Comparison of ENCODE assay signal across 8 cellular contexts in genomic region chr6:30489081-30490030, GRCh38. TPM values are rescaled to one million over a fixed set of nuclear protein-coding genes. Genes with fewer than 3 reads are reported as not detected.
DNase-seq lines count a peak whose midpoint lies in the region; ATAC-seq and TF ChIP-seq lines count a peak whose summit lies in the region.

TSS of gene HLA-E (plus strand) at chr6:30489509. CDS start at chr6:30489532, 23 bp downstream.

- H2AFZ ChIP-seq in OCI-LY7 (ENCODE audit: low read length) = peak within 1 kb of the TSS; percentile 98; the same call in 1 of the 2 replicates

- H3K27ac Mint-ChIP-seq in Caco-2 (ENCODE audit: unreplicated experiment) = peak within 1 kb of the TSS; percentile 91

- ATAC-seq in GM21367 (IDR thresholded peaks at IDR 0.05; ENCODE audit: unreplicated experiment) = peak; percentile 65

- H3K36me3 ChIP-seq in Caco-2 (ENCODE audit: control insufficient read depth, insufficient read depth, low read length) (peaks cover 3% of the 10 kb centered on the region), OCI-LY7 (ENCODE audit: insufficient read depth, low read length) (peaks cover 27% of the 10 kb centered on the region)

- peak within 1 kb of the TSS; percentile 85 for H3K4me3 Mint-ChIP-seq in Caco-2 (ENCODE audit: unreplicated experiment)

- CTCF ChIA-PET in Caco-2 (lab: Charles Lee) (no interaction called here), OCI-LY7 (lab: Charles Lee; ENCODE audit: unreplicated experiment) (no interaction called here)

- H3K4me3 ChIP-seq in Caco-2 (ENCODE audit: low read depth, low read length) (peak within 1 kb of the TSS; percentile 88), OCI-LY7 (ENCODE audit: low read depth, low read length, poor library complexity, severe bottlenecking) (peak within 1 kb of the TSS; percentile 97), epithelial cell of proximal tubule (ENCODE audit: low read depth, low read length) (peak within 1 kb of the TSS; percentile 98)

- H3K4me1 ChIP-seq in Caco-2 (no peaks in the 10 kb centered on the region), OCI-LY7 (ENCODE audit: insufficient read depth, low read length, poor library complexity, severe bottlenecking) (peaks cover 16% of the 10 kb centered on the region)

- TF ChIP-seq CTCF in Caco-2 (IDR thresholded peaks at IDR 0.05; ENCODE audit: insufficient read depth in 1 of 2, low read depth in 1 of 2, low read length in 1 of 2, severe bottlenecking in 1 of 2, unreplicated experiment in 1 of 2) = no peak
- TF ChIP-seq CTCF in OCI-LY7 (conservative IDR thresholded peaks at IDR 0.05; ENCODE audit: low read length) = no peak
- no peak for TF ChIP-seq CTCF in epithelial cell of proximal tubule (conservative IDR thresholded peaks at IDR 0.05; ENCODE audit: low read depth, low read length)

- H4K20me1 ChIP-seq in OCI-LY7 (ENCODE audit: insufficient read depth, low read length) = peaks cover 8% of the 10 kb centered on the region; the same call in 1 of the 2 replicates

- peak within 1 kb of the TSS; percentile 75 for H3K27ac ChIP-seq in OCI-LY7 (ENCODE audit: low read depth, low read length, poor library complexity, severe bottlenecking)

- intact Hi-C loops in Caco-2 (cut with micrococcal nuclease; ENCODE audit: unreplicated experiment) = no loop called here
- intact Hi-C loops in OCI-LY7 (cut with micrococcal nuclease; ENCODE audit: unreplicated experiment) = loop anchor here (1.0 to 2.0 kb wide), 2 partner anchors 19 to 27 kb away; no protein-coding TSS in a partner anchor

- POLR2A ChIA-PET in Caco-2 (lab: Charles Lee) (no interaction called here), OCI-LY7 (lab: Charles Lee) (no interaction called here)

- peak within 1 kb of the TSS; percentile 83 for H3K4me2 ChIP-seq in OCI-LY7 (ENCODE audit: low read length)

- H3K27me3 Mint-ChIP-seq in Caco-2 (ENCODE audit: insufficient read depth, unreplicated experiment) = no peaks in the 10 kb centered on the region

- BruUV-seq in Caco-2 (replicated peaks; lab: Mats Ljungman, UMichigan) (TSS peak; percentile 59), OCI-LY7 (replicated peaks; lab: Mats Ljungman, UMichigan) (TSS peak; percentile 66)

- H3K36me3 Mint-ChIP-seq in Caco-2 (ENCODE audit: insufficient read depth, unreplicated experiment) = peaks cover 31% of the 10 kb centered on the region

- H3K27me3 ChIP-seq in Caco-2 (replicated peaks; ENCODE audit: control insufficient read depth, insufficient read depth, low read length) = no peaks in the 10 kb centered on the region

- DNase-seq in Caco-2 (peak; percentile 91 to 95), HUDEP-2 (lab: John Stamatoyannopoulos, UW; ENCODE audit: unreplicated experiment in 76 of 76) (peak in 73 of 76 experiments; percentile 62 to 98 (median 89)), OCI-LY7 (ENCODE audit: low spot score) (peak; percentile 99), activated T-cell treated with anti-CD3 and anti-CD28 coated beads for 48 hours (ENCODE audit: low read depth) (peak; percentile 76), epithelial cell of proximal tubule (ENCODE audit: low read depth) (peak; percentile 97), mucosa of gallbladder (ENCODE audit: low spot score) (peak; percentile 98)
- peak; percentile 75 to 85 for DNase-seq in stimulated activated CD8-positive, alpha-beta memory T cell treated with anti-CD3 and anti-CD28 coated beads, Interleukin-4, amount 100 ng/mL, for 4 hours (ENCODE audit: low read depth in 2 of 2, low spot score in 1 of 2)

- no peaks in the 10 kb centered on the region for H3K9me3 ChIP-seq in Caco-2
- H3K9me3 ChIP-seq in OCI-LY7 (ENCODE audit: low read length) = no peaks in the 10 kb centered on the region

- H3K79me2 ChIP-seq in OCI-LY7 (ENCODE audit: insufficient read depth, low read depth, low read length) = peaks cover 14% of the 10 kb centered on the region

- no peaks in the 10 kb centered on the region for H3K9me2 ChIP-seq in OCI-LY7 (ENCODE audit: insufficient read depth, low read length)

- no peaks in the 10 kb centered on the region for H3K4me1 Mint-ChIP-seq in Caco-2 (ENCODE audit: low read depth, unreplicated experiment)

- H3K9me3 Mint-ChIP-seq in Caco-2 (ENCODE audit: unreplicated experiment) = no peaks in the 10 kb centered on the region

RNA-seq across cellular contexts. Expression of gene HLA-E, which starts in this region (rescaled TPM):
- total RNA-seq in Caco-2 (2022) (47.0 and 49.6 TPM in 2 replicates), OCI-LY7 (2022) (123 and 151 TPM in 2 replicates), epithelial cell of proximal tubule (56.9 and 93.3 TPM in 2 replicates), mucosa of gallbladder (385 TPM)
- 131 and 156 TPM in 2 replicates for total RNA-seq in OCI-LY7 (2014; rRNA removed; shearing (Covaris generic))

Comparison
In these comparisons a context has a peak if more than half of its experiments do, and no peak if none do; other contexts are left out.
1. Peak in every context shown above with its lines: DNase-seq, ATAC-seq, H3K4me3 ChIP-seq and H3K27ac ChIP-seq.